In genomic region chr5:141508808-141509611, GRCh38 we compare ENCODE assay signal across 8 cellular contexts. TPM values are rescaled to one million over a fixed set of nuclear protein-coding genes. Genes with fewer than 3 reads are reported as not detected.
A peak's percentile ranks its signal among the peaks of the same experiment; 100 is the strongest.
DNase-seq lines count a peak whose midpoint lies in the region; ATAC-seq and TF ChIP-seq lines count a peak whose summit lies in the region.

No MANE protein-coding gene starts in this region.

- H3K36me3 ChIP-seq in OCI-LY7 (ENCODE audit: insufficient read depth, low read length) (peaks cover 46% of the 10 kb centered on the region), endocrine pancreas (ENCODE audit: control insufficient read depth, insufficient read depth, low read length) (no peaks in the 10 kb centered on the region), mucosa of rectum (ENCODE audit: control insufficient read depth in 2 of 2, insufficient read depth in 2 of 2, low read length in 2 of 2) (peaks cover 0 to 12% of the 10 kb centered on the region in 2 donors)

- peak; percentile 52 for DNase-seq in stimulated activated CD4-positive, alpha-beta T cell treated with anti-CD3 and anti-CD28 coated beads, Interleukin-1b, Interleukin-23, amount 100 ng/mL, for 48 hours
- no peak for DNase-seq in stimulated activated CD4-positive, alpha-beta T cell treated with anti-CD3 and anti-CD28 coated beads, Interleukin-4, amount 100 ng/mL, for 1 hour
- peak; percentile 75 for DNase-seq in OCI-LY7 (ENCODE audit: low spot score)
- no peak for DNase-seq in NOMO-1 treated with DMSO at 0.1 percent for 48 hours (lab: John Stamatoyannopoulos, UW; ENCODE audit: unreplicated experiment)
- no peak for DNase-seq in middle frontal gyrus (ENCODE audit: extremely low spot score, low spot score)

- H3K4me2 ChIP-seq in OCI-LY7 (ENCODE audit: low read length), result peak overlapping the region; percentile 94

- H4K20me1 ChIP-seq in OCI-LY7 (ENCODE audit: insufficient read depth, low read length), result no peaks in the 10 kb centered on the region

- no peaks in the 10 kb centered on the region for H3K9me2 ChIP-seq in OCI-LY7 (ENCODE audit: insufficient read depth, low read length)

- H3K27me3 ChIP-seq in endocrine pancreas (ENCODE audit: control insufficient read depth, insufficient read depth, low read length) (no peaks in the 10 kb centered on the region), mucosa of rectum (ENCODE audit: control insufficient read depth in 2 of 2, insufficient read depth in 2 of 2, low read length in 2 of 2) (no peaks in the 10 kb centered on the region)

- CTCF ChIA-PET in OCI-LY7 (lab: Charles Lee; ENCODE audit: unreplicated experiment), result interaction anchor here (0.6 to 9.6 kb wide), 8 partner anchors 18 to 79 kb away, joined by 3 to 138 read pairs (median 4); partner anchors contain the start of gene PCDHGC3

- H3K4me1 ChIP-seq in OCI-LY7 (ENCODE audit: insufficient read depth, low read length, poor library complexity, severe bottlenecking) (peaks cover 100% of the 10 kb centered on the region), endocrine pancreas (ENCODE audit: control insufficient read depth, insufficient read depth, low read length) (no peaks in the 10 kb centered on the region), mucosa of rectum (ENCODE audit: control insufficient read depth in 2 of 2, insufficient read depth in 2 of 2, low read length in 2 of 2) (peaks cover 3 to 26% of the 10 kb centered on the region in 2 donors)

- H3K79me2 ChIP-seq in OCI-LY7 (ENCODE audit: insufficient read depth, low read depth, low read length), result peaks cover 15% of the 10 kb centered on the region; the same call in 1 of the 2 replicates

- H2AFZ ChIP-seq in OCI-LY7 (ENCODE audit: low read length), result no peak overlapping the region

- H3K9ac ChIP-seq in endocrine pancreas (ENCODE audit: control insufficient read depth, insufficient read depth, low read length), result peak overlapping the region; percentile 24
- H3K9ac ChIP-seq in mucosa of rectum (ENCODE audit: low read depth in 1 of 2, low read length in 2 of 2), result peak overlapping the region in 1 of 2 donors; percentile 8

- BruUV-seq in OCI-LY7 (replicated peaks; lab: Mats Ljungman, UMichigan), result no TSS peak

- intact Hi-C loops in OCI-LY7 (cut with micrococcal nuclease; ENCODE audit: unreplicated experiment), result no loop called here

- peak overlapping the region; percentile 99 for H3K27ac ChIP-seq in OCI-LY7 (ENCODE audit: low read depth, low read length, poor library complexity, severe bottlenecking)
- H3K27ac ChIP-seq in mucosa of rectum (ENCODE audit: low read depth in 2 of 2, low read length in 2 of 2), result peak overlapping the region; percentile 60 to 77

- no peak for ATAC-seq in HG03196 (IDR thresholded peaks at IDR 0.05; ENCODE audit: unreplicated experiment)

- H3K9me3 ChIP-seq in OCI-LY7 (ENCODE audit: low read length) (no peaks in the 10 kb centered on the region), endocrine pancreas (ENCODE audit: control insufficient read depth, low read length) (no peaks in the 10 kb centered on the region), mucosa of rectum (ENCODE audit: control insufficient read depth in 2 of 2, low read length in 2 of 2) (no peaks in the 10 kb centered on the region)

- H3K4me3 ChIP-seq in OCI-LY7 (ENCODE audit: low read depth, low read length, poor library complexity, severe bottlenecking) (peak overlapping the region; percentile 65), endocrine pancreas (ENCODE audit: control insufficient read depth, insufficient read depth, low read length) (no peak overlapping the region), mucosa of rectum (ENCODE audit: low read length in 2 of 2) (peak overlapping the region in 1 of 2 donors; percentile 38)

- POLR2A ChIA-PET in OCI-LY7 (lab: Charles Lee), result interaction anchor here (0.5 to 17.7 kb wide), 9 partner anchors 17 to 1896 kb away, joined by 3 to 328 read pairs (median 5); partner anchors contain the start of genes PCDHGC3 and PCDHGC4

- TF ChIP-seq CTCF in OCI-LY7 (conservative IDR thresholded peaks at IDR 0.05; ENCODE audit: low read length), result no peak

RNA-seq across cellular contexts. Expression of gene PCDHGC5, which starts 20.1 kb away (rescaled TPM):
- 3.0 and 4.4 TPM in 2 replicates for total RNA-seq in OCI-LY7 (2014; rRNA removed; shearing (Covaris generic))
- 5.0 and 5.4 TPM in 2 replicates for total RNA-seq in OCI-LY7 (2022)

RNA-seq across cellular contexts. Expression of gene PCDHGC4, which starts 24.2 kb away (rescaled TPM):
- 6.3 and 8.4 TPM in 2 replicates for total RNA-seq in OCI-LY7 (2014; rRNA removed; shearing (Covaris generic))
- 6.4 and 7.0 TPM in 2 replicates for total RNA-seq in OCI-LY7 (2022)

RNA-seq across cellular contexts. Expression of gene PCDHGC3, which starts 33.2 kb away (rescaled TPM):
- total RNA-seq in OCI-LY7 (2014; rRNA removed; shearing (Covaris generic)), result 20.4 and 27.2 TPM in 2 replicates
- total RNA-seq in OCI-LY7 (2022), result 59.7 and 60.0 TPM in 2 replicates

Comparison
In these comparisons a context has a peak if more than half of its experiments do, and no peak if none do; other contexts are left out.
1. DNase-seq: peak in stimulated activated CD4-positive, alpha-beta T cell treated with anti-CD3 and anti-CD28 coated beads, Interleukin-1b, Interleukin-23, amount 100 ng/mL, for 48 hours (single experiment) and OCI-LY7 (single experiment); none in stimulated activated CD4-positive, alpha-beta T cell treated with anti-CD3 and anti-CD28 coated beads, Interleukin-4, amount 100 ng/mL, for 1 hour (single experiment), NOMO-1 treated with DMSO at 0.1 percent for 48 hours (single experiment) and middle frontal gyrus (single experiment).